8 cellular contexts compared by ENCODE assay signal in the genomic region with DNA sequence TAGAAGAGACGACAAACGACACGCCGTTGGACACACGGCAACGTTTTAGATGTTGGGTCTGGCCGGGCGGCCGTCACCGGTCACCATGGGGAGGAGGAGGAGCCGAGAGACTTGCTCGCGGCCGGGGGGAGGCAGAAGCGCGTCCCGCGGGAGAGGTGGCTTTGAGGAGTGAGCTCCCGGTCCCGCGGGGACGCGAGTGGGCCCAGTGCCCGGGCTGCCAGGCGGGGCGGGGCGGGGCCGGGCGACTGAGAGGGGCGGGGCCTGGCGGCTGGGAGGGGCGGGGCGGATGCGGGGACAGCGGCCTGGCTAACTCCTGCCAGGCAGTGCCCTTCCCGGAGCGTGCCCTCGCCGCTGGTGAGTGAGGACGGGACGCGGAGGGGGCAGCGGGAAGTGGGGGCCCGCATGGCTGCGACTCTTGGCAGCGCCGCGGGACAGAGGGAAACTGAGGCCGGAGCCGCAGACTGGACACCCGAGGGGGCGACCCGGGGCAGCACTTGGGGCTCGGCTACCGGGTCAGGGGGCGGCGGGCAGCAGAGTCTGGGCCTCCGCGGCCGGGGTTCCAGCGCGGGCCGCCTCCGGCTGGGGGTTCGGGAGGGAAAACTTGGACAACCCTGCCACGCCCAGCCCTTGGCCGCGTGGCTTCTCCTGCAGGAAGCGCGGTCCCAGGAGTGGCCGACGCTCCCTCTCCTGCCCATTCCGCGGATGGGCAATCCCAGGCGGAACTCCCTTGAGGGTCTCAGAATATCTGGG. TPM values are rescaled to one million over a fixed set of nuclear protein-coding genes. Genes with fewer than 3 reads are reported as not detected.
DNase-seq lines count a peak whose midpoint lies in the region; ATAC-seq and TF ChIP-seq lines count a peak whose summit lies in the region.

A gene (plus strand): TSS at position 309 of the 750 bp plus-strand sequence. CDS start 7,680 bp downstream, outside the sequence.

- intact Hi-C loops in lower lobe of right lung (cut with DNase I): no loop called here

- no peaks in the 10 kb centered on the region for H3K36me3 ChIP-seq in lower lobe of right lung

- no peaks in the 10 kb centered on the region for H3K27me3 Mint-ChIP-seq in activated CD8-positive, alpha-beta T cell treated with anti-CD3 and anti-CD28 coated beads, Interleukin-2, amount 10 ng/mL, durations not matched to agents 7 days and 5 days (ENCODE audit: low read depth)

- peak within 1 kb of the TSS; percentile 92 for H3K27ac ChIP-seq in lower lobe of right lung

- DNase-seq in GM04504 (ENCODE audit: low read depth): peak; percentile 30
- peak; percentile 29 for DNase-seq in MV-4-11 (lab: John Stamatoyannopoulos, UW)
- peak; percentile 59 for DNase-seq in activated CD8-positive, alpha-beta T cell treated with anti-CD3 and anti-CD28 coated beads, Interleukin-2, amount 10 ng/mL, durations not matched to agents 7 days and 5 days
- peak; percentile 58 for DNase-seq in effector CD8-positive, alpha-beta T cell (lab: John Stamatoyannopoulos, UW)
- peak; percentile 88 for DNase-seq in lower lobe of right lung
- DNase-seq in stimulated activated CD4-positive, alpha-beta T cell treated with anti-CD3 and anti-CD28 coated beads, Interleukin-4, amount 100 ng/mL, for 4 hours: peak; percentile 44 to 73
- DNase-seq in SIG-M5 treated with dmso at 0.1 percent for 504 hours (lab: John Stamatoyannopoulos, UW; ENCODE audit: unreplicated experiment): no peak

- no peak for TF ChIP-seq CTCF in lower lobe of right lung (IDR thresholded peaks at IDR 0.05)

- H3K27ac Mint-ChIP-seq in activated CD8-positive, alpha-beta T cell treated with anti-CD3 and anti-CD28 coated beads, Interleukin-2, amount 10 ng/mL, durations not matched to agents 7 days and 5 days: peak within 1 kb of the TSS; percentile 92

- peak within 1 kb of the TSS; percentile 87 for H3K4me3 Mint-ChIP-seq in activated CD8-positive, alpha-beta T cell treated with anti-CD3 and anti-CD28 coated beads, Interleukin-2, amount 10 ng/mL, durations not matched to agents 7 days and 5 days

- H3K4me1 Mint-ChIP-seq in activated CD8-positive, alpha-beta T cell treated with anti-CD3 and anti-CD28 coated beads, Interleukin-2, amount 10 ng/mL, durations not matched to agents 7 days and 5 days (ENCODE audit: low read depth): peaks cover 36% of the 10 kb centered on the region

- H3K27me3 ChIP-seq in lower lobe of right lung (ENCODE audit: low read depth): no peaks in the 10 kb centered on the region

- POLR2A ChIA-PET in activated CD8-positive, alpha-beta T cell treated with anti-CD3 and anti-CD28 coated beads, Interleukin-2, amount 10 ng/mL, durations not matched to agents 7 days and 5 days (lab: Charles Lee): interaction anchor here (0.7 to 1.3 kb wide), 3 partner anchors 9 to 36 kb away, joined by 3 read pairs; a partner anchor contains a TSS

- no peaks in the 10 kb centered on the region for H3K36me3 Mint-ChIP-seq in activated CD8-positive, alpha-beta T cell treated with anti-CD3 and anti-CD28 coated beads, Interleukin-2, amount 10 ng/mL, durations not matched to agents 7 days and 5 days (ENCODE audit: low read depth)

- peaks cover 47% of the 10 kb centered on the region for H3K4me1 ChIP-seq in lower lobe of right lung

- no peaks in the 10 kb centered on the region for H3K9me3 Mint-ChIP-seq in activated CD8-positive, alpha-beta T cell treated with anti-CD3 and anti-CD28 coated beads, Interleukin-2, amount 10 ng/mL, durations not matched to agents 7 days and 5 days (ENCODE audit: insufficient read depth)

- CTCF ChIA-PET in activated CD8-positive, alpha-beta T cell treated with anti-CD3 and anti-CD28 coated beads, Interleukin-2, amount 10 ng/mL, durations not matched to agents 7 days and 5 days (lab: Charles Lee): interaction anchor here (1.2 kb wide), 1 partner anchor 20 kb away, joined by 3 read pairs; no protein-coding TSS in a partner anchor

- peak within 1 kb of the TSS; percentile 97 for H3K4me3 ChIP-seq in lower lobe of right lung

- ATAC-seq in activated CD8-positive, alpha-beta T cell treated with anti-CD3 and anti-CD28 coated beads, Interleukin-2, amount 10 ng/mL, durations not matched to agents 7 days and 5 days: peak; percentile 70
- ATAC-seq in lower lobe of right lung (peak; percentile 91 to 92), HG03139 (IDR thresholded peaks at IDR 0.05; ENCODE audit: unreplicated experiment) (no peak)

- H3K9me3 ChIP-seq in lower lobe of right lung: no peaks in the 10 kb centered on the region

RNA-seq across cellular contexts. Expression of the gene that starts here (rescaled TPM):
- total RNA-seq in activated CD8-positive, alpha-beta T cell treated with anti-CD3 and anti-CD28 coated beads, Interleukin-2, amount 10 ng/mL, durations not matched to agents 7 days and 5 days: 10 to 100 TPM; 90.0 to 91.8 TPM
- 294 TPM for total RNA-seq in lower lobe of right lung
